In genomic region chr4:60683357-60683756, GRCh38 we compare ENCODE assay signal across 1 cellular context.
TF ChIP-seq lines count a peak whose summit lies in the region.

No MANE protein-coding gene starts in this region.

TF ChIP-seq in IMR-90, 13 proteins besides CTCF, POLR2A, EP300 and RAD21:
- peak; percentile 84 for TF ChIP-seq USF2 (IDR thresholded peaks at IDR 0.05; ENCODE audit: low read depth, low read length)
- no peak for TF ChIP-seq BHLHE40 (IDR thresholded peaks at IDR 0.05; ENCODE audit: low read depth, low read length)
- TF ChIP-seq NFE2L2 (IDR thresholded peaks at IDR 0.05; ENCODE audit: low read depth, low read length) = peak; percentile 33; the same call in 1 of the 2 replicates
- peak; percentile 51; the same call in 1 of the 2 replicates for TF ChIP-seq FOS (IDR thresholded peaks at IDR 0.05; ENCODE audit: low read depth, low read length)
- peak; percentile 62 for TF ChIP-seq MAFK (IDR thresholded peaks at IDR 0.05; ENCODE audit: low read depth, low read length)
- no peak for TF ChIP-seq RCOR1 (IDR thresholded peaks at IDR 0.05; ENCODE audit: insufficient replicate concordance, low read length)
- no peak for TF ChIP-seq CHD1 (IDR thresholded peaks at IDR 0.05; ENCODE audit: low read depth, low read length)
TF ChIP-seq in IMR-90: peak in this region for 4.
